14 cellular contexts compared by ENCODE assay signal in genomic region chr2:222521099-222521498, GRCh38.
A peak's percentile ranks its signal among the peaks of the same experiment; 100 is the strongest.
DNase-seq lines count a peak whose midpoint lies in the region; ATAC-seq and TF ChIP-seq lines count a peak whose summit lies in the region.
"Had no signal": no experiment of that assay in that cellular context is flagged by ENCODE, and none has a peak within 500 bp of the region (broad histone marks: within the 10 kb centered on the region; RNA-seq: fewer than 3 reads in every experiment).

No MANE protein-coding gene starts in this region.

- H3K9me3 ChIP-seq in PC-3 (ENCODE audit: low read length) = no peaks in the 10 kb centered on the region

- H3K4me1 ChIP-seq in PC-3 (ENCODE audit: insufficient read depth, low read length) = no peaks in the 10 kb centered on the region
- H3K4me1 ChIP-seq: foreskin keratinocyte had no signal

- no peaks in the 10 kb centered on the region for H3K9me2 ChIP-seq in PC-3 (replicated peaks; ENCODE audit: low read length)

- H3K4me2 ChIP-seq in PC-3 (ENCODE audit: low read length) = no peak overlapping the region

- intact Hi-C loops in PC-3 (cut with micrococcal nuclease) = no loop called here
- intact Hi-C loops in sciatic nerve (cut with DNase I) = no loop called here

- no peak overlapping the region for H3K27ac ChIP-seq in PC-3 (ENCODE audit: low read length)
- H3K27ac ChIP-seq: foreskin keratinocyte had no signal

- POLR2A ChIA-PET in PC-3 (lab: Charles Lee; ENCODE audit: unreplicated experiment) = no interaction called here

- no peaks in the 10 kb centered on the region for H3K79me2 ChIP-seq in PC-3 (ENCODE audit: low read length)

- no peak overlapping the region for H3K9ac ChIP-seq in PC-3 (ENCODE audit: low read length)

- BruUV-seq in PC-3 (replicated peaks; lab: Mats Ljungman, UMichigan) = no TSS peak

- CTCF ChIA-PET in PC-3 (lab: Charles Lee) = no interaction called here

- H4K20me1 ChIP-seq in PC-3 (ENCODE audit: low read length) = no peaks in the 10 kb centered on the region

- DNase-seq in PC-3 (no peak), NCI-H1436 (lab: John Stamatoyannopoulos, UW) (no peak), sciatic nerve (ENCODE audit: low spot score) (no peak)
- DNase-seq in activated CD8-positive, alpha-beta memory T cell treated with anti-CD3 and anti-CD28 coated beads, Interleukin-2, amount 50 U/mL, for 4 hours = no peak
- DNase-seq: activated CD4-positive, CD25-positive, alpha-beta regulatory T cell treated with anti-CD3 and anti-CD28 coated beads, Interleukin-2, amount 50 U/mL, for 72 hours; effector CD4-positive, alpha-beta T cell; foreskin keratinocyte; NCI-H2171; stimulated activated naive CD4-positive, alpha-beta T cell; SW 1271 had no signal

- H2AFZ ChIP-seq in PC-3 (ENCODE audit: low read length) = no peak overlapping the region

- no peak for TF ChIP-seq CTCF in PC-3 (conservative IDR thresholded peaks at IDR 0.05; ENCODE audit: low read depth, low read length)

- peaks cover 38% of the 10 kb centered on the region for H3K27me3 ChIP-seq in PC-3 (ENCODE audit: low read length)
- H3K27me3 ChIP-seq: foreskin keratinocyte had no signal

- ATAC-seq in GM18502 (IDR thresholded peaks at IDR 0.05; ENCODE audit: poor library complexity, unreplicated experiment) (peak; percentile 78), GM19395 (IDR thresholded peaks at IDR 0.05; ENCODE audit: unreplicated experiment) (peak; percentile 78), HG02610 (IDR thresholded peaks at IDR 0.05; ENCODE audit: unreplicated experiment) (peak; percentile 77), HG03159 (IDR thresholded peaks at IDR 0.05; ENCODE audit: unreplicated experiment) (peak; percentile 70), PC-3 (no peak), sciatic nerve (no peak)
- ATAC-seq: foreskin keratinocyte had no signal

- H3K36me3 ChIP-seq in PC-3 (ENCODE audit: low read depth, low read length) = no peaks in the 10 kb centered on the region

- no peak overlapping the region for H3K4me3 ChIP-seq in PC-3 (ENCODE audit: low read length)

- no peaks in the 10 kb centered on the region for H3F3A ChIP-seq in PC-3 (ENCODE audit: low read length, unreplicated experiment)

Comparison
In these comparisons a context has a peak if more than half of its experiments do, and no peak if none do; other contexts are left out.
1. ATAC-seq: peak in GM18502 (single experiment), GM19395 (single experiment), HG02610 (single experiment) and HG03159 (single experiment); none in PC-3 (single experiment) and sciatic nerve (single experiment).